24 cellular contexts compared by ENCODE assay signal in genomic region chr11:123482225-123482624, GRCh38.
"Had no signal": no experiment of that assay in that cellular context is flagged by ENCODE, and none has a peak within 500 bp of the region (broad histone marks: within the 10 kb centered on the region; RNA-seq: fewer than 3 reads in every experiment).

No MANE protein-coding gene starts in this region.

- H3K4me3 ChIP-seq: colonic mucosa, esophagus muscularis mucosa, gastrocnemius medialis, lung, right lobe of liver, thoracic aorta, tibial nerve, upper lobe of left lung had no signal

- H3K27ac ChIP-seq: colonic mucosa, esophagus muscularis mucosa, gastrocnemius medialis, parathyroid adenoma, right lobe of liver, thoracic aorta, tibial nerve, upper lobe of left lung had no signal

- H3K4me1 ChIP-seq: colonic mucosa, gastrocnemius medialis, parathyroid adenoma, right lobe of liver had no signal

- H3K27me3 ChIP-seq: colonic mucosa, esophagus muscularis mucosa, gastrocnemius medialis, neutrophil, right lobe of liver, tibial nerve, upper lobe of left lung had no signal

- H3K9ac ChIP-seq: parathyroid adenoma had no signal

- H3K27ac Mint-ChIP-seq: dendritic cell treated with granulocyte-macrophage colony-stimulating factor and Interleukin-4, amounts not matched to agents 40 ng/mL and 50 ng/mL, for 4 days; memory B cell; progenitor cell of endocrine pancreas; stimulated activated naive CD8-positive, alpha-beta T cell treated with anti-CD3 and anti-CD28 coated beads, Interleukin-15, Interleukin-2, amounts not matched to agents 100 ng/mL and 50 ng/mL, for 24 hours had no signal

- H3K9me3 Mint-ChIP-seq: dendritic cell treated with granulocyte-macrophage colony-stimulating factor and Interleukin-4, amounts not matched to agents 40 ng/mL and 50 ng/mL, for 4 days; memory B cell; natural killer cell treated with Interleukin-12 subunit alpha and Interleukin-12 subunit beta and Interleukin-15 and Interleukin-18, amount 100 ng/mL, for 72 hours; neural crest cell; stimulated activated naive B cell treated with anti-CD40 and anti-IgM and Interleukin-4, amounts not matched to agents 10 μg/mL and 1 μg/mL and 100 μg/mL, for 72 hours; stimulated activated naive CD8-positive, alpha-beta T cell treated with anti-CD3 and anti-CD28 coated beads, Interleukin-15, Interleukin-2, amounts not matched to agents 100 ng/mL and 50 ng/mL, for 24 hours had no signal

- DNase-seq: colonic mucosa; effector memory CD4-positive, alpha-beta T cell; gastrocnemius medialis; head of caudate nucleus; kidney; right lobe of liver; small intestine; stimulated activated CD4-positive, alpha-beta T cell treated with anti-CD3 and anti-CD28 coated beads, Interleukin-15, amount 100 ng/mL, for 24 hours; stimulated activated CD4-positive, alpha-beta T cell treated with anti-CD3 and anti-CD28 coated beads, Interleukin-2, amount 100 ng/mL, for 48 hours; stimulated activated naive B cell treated with anti-CD40 and anti-IgM and Interleukin-4, amounts not matched to agents 10 μg/mL and 1 μg/mL and 100 μg/mL, for 72 hours; upper lobe of left lung had no signal

- H2AFZ ChIP-seq: parathyroid adenoma had no signal

- H3K79me2 ChIP-seq: parathyroid adenoma had no signal

- H3K4me3 Mint-ChIP-seq: dendritic cell treated with granulocyte-macrophage colony-stimulating factor and Interleukin-4, amounts not matched to agents 40 ng/mL and 50 ng/mL, for 4 days; memory B cell; neural crest cell had no signal

- ATAC-seq: gastrocnemius medialis; left lobe of liver; natural killer cell treated with Interleukin-12 subunit alpha and Interleukin-12 subunit beta and Interleukin-15 and Interleukin-18, amount 100 ng/mL, for 72 hours; right lobe of liver; stimulated activated naive B cell treated with anti-CD40 and anti-IgM and Interleukin-4, amounts not matched to agents 10 μg/mL and 1 μg/mL and 100 μg/mL, for 72 hours had no signal

- H3K9me3 ChIP-seq: colonic mucosa, esophagus muscularis mucosa, gastrocnemius medialis, neutrophil, right lobe of liver, thoracic aorta, tibial nerve, upper lobe of left lung had no signal

- H3K27me3 Mint-ChIP-seq: dendritic cell treated with granulocyte-macrophage colony-stimulating factor and Interleukin-4, amounts not matched to agents 40 ng/mL and 50 ng/mL, for 4 days; progenitor cell of endocrine pancreas had no signal

- H3K36me3 ChIP-seq: colonic mucosa, gastrocnemius medialis, neutrophil, right lobe of liver, thoracic aorta, tibial nerve, upper lobe of left lung had no signal

- H3K36me3 Mint-ChIP-seq: memory B cell; natural killer cell treated with Interleukin-12 subunit alpha and Interleukin-12 subunit beta and Interleukin-15 and Interleukin-18, amount 100 ng/mL, for 72 hours had no signal
